In the genomic region with DNA sequence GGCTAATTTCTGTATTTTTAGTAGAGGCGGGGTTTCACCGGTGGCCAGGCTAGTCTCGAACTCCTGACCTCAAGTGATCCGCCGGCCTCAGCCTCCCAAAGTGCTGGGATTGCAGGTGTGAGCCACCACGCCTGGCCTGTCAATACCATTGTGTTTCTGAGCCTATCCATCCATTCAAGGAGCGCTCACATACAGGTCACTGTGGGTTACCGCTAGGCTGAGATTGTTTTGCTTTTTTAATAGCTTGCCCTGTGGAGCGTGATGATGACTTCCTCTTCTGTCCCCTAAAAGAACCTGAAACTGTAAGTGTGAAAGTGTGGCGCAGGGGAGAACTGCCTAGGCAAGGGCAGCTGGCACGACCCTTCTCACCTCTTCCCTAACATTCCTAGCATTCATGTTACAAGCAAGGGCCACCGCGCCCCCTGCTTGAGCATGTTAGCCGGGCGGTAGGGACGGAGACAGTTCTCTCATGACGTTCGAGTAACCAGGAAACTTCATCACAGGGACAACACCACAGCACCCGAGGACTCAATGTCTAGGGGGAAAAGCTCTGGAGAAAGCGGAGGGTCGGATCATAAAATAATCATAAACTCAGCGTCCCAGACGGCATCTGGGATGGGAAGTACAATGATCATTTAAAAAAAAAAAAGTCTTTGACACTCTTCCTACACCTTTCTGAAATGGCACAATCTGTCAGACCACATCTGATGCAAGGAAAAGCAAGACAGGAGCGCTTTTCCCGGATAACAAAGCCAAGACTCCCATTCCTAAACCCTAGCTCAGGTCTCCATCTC, we compare ENCODE assay signal across 9 cellular contexts. TPM values are rescaled to one million over a fixed set of nuclear protein-coding genes. Genes with fewer than 3 reads are reported as not detected.
DNase-seq lines count a peak whose midpoint lies in the region; ATAC-seq and TF ChIP-seq lines count a peak whose summit lies in the region.
"Had no signal": no experiment of that assay in that cellular context is flagged by ENCODE, and none has a peak within 500 bp of the region (broad histone marks: within the 10 kb centered on the region; RNA-seq: fewer than 3 reads in every experiment).

No MANE protein-coding gene starts in this region.

- DNase-seq in NCI-H82 (lab: John Stamatoyannopoulos, UW) = peak; percentile 17
- no peak for DNase-seq in NCI-H82 treated with DMSO at 0.1 percent for 48 hours (lab: John Stamatoyannopoulos, UW; ENCODE audit: unreplicated experiment)
- DNase-seq in LNCaP clone FGC (ENCODE audit: low read depth) = no peak
- peak; percentile 56 for DNase-seq in dermis blood vessel endothelial cell
- peak in 5 of 10 donors; percentile 3 to 22 (median 19) for DNase-seq in naive thymus-derived CD8-positive, alpha-beta T cell
- no peak for DNase-seq in hypothalamus (lab: John Stamatoyannopoulos, UW)
- DNase-seq in NCI-H774 (lab: John Stamatoyannopoulos, UW) = no peak
- DNase-seq: DND-41 had no signal

- H3K4me3 ChIP-seq in LNCaP clone FGC (ENCODE audit: low read depth, low read length) = peak overlapping the region; percentile 33; the same call in 1 of the 2 replicates

- no peaks in the 10 kb centered on the region for H3K9me3 Mint-ChIP-seq in naive thymus-derived CD8-positive, alpha-beta T cell

- H3K36me3 Mint-ChIP-seq in naive thymus-derived CD8-positive, alpha-beta T cell = no peaks in the 10 kb centered on the region

- H3K4me1 Mint-ChIP-seq in naive thymus-derived CD8-positive, alpha-beta T cell = peaks cover 9 to 26% (median 12%) of the 10 kb centered on the region in 4 donors

- peaks cover 0 to 11% (median 0%) of the 10 kb centered on the region in 5 donors for H3K27me3 Mint-ChIP-seq in naive thymus-derived CD8-positive, alpha-beta T cell

- no peak for TF ChIP-seq CTCF in LNCaP clone FGC (IDR thresholded peaks at IDR 0.05; ENCODE audit: control insufficient read depth, extremely low read depth, insufficient read depth)

- POLR2A ChIA-PET in naive thymus-derived CD8-positive, alpha-beta T cell (lab: Charles Lee) = interaction anchor here (0.6 kb wide), 1 partner anchor 473 kb away, joined by 3 read pairs; no protein-coding TSS in a partner anchor

- ATAC-seq in GM21825 (IDR thresholded peaks at IDR 0.05; ENCODE audit: unreplicated experiment) = peak; percentile 61
- ATAC-seq in naive thymus-derived CD8-positive, alpha-beta T cell = peak in 1 of 2 donors; percentile 9

- H3K4me3 Mint-ChIP-seq in naive thymus-derived CD8-positive, alpha-beta T cell = peak overlapping the region; percentile 88 to 96 (median 93)

- H3K27ac Mint-ChIP-seq in naive thymus-derived CD8-positive, alpha-beta T cell = peak overlapping the region; percentile 70 to 95 (median 86)

RNA-seq across cellular contexts. Expression of a gene that starts 0.8 kb away (rescaled TPM):
- 23.0 and 84.3 TPM in 2 replicates for total RNA-seq in dermis blood vessel endothelial cell
- 1 to 10 TPM in 1 of 2 experiments, under 1 TPM in 1; 0.83 to 1.3 TPM for total RNA-seq in naive thymus-derived CD8-positive, alpha-beta T cell
- 1 to 10 TPM; 1.4 to 4.4 (median 1.7) TPM for polyA plus RNA-seq in naive thymus-derived CD8-positive, alpha-beta T cell

Comparison
In these comparisons a context has a peak if more than half of its experiments do, and no peak if none do; other contexts are left out.
1. DNase-seq: peak in NCI-H82 (single experiment) and dermis blood vessel endothelial cell (single experiment); none in NCI-H82 treated with DMSO at 0.1 percent for 48 hours (single experiment), LNCaP clone FGC (single experiment), hypothalamus (0 of 51) and NCI-H774 (single experiment).
2. RNA of a gene that starts 0.8 kb away (total RNA-seq): 23.0 to 84.3 TPM in dermis blood vessel endothelial cell; 0.83 to 1.3 TPM in naive thymus-derived CD8-positive, alpha-beta T cell; every median in the first group is over 10 times any median in the second.